9 cellular contexts compared by ENCODE assay signal in the genomic region with DNA sequence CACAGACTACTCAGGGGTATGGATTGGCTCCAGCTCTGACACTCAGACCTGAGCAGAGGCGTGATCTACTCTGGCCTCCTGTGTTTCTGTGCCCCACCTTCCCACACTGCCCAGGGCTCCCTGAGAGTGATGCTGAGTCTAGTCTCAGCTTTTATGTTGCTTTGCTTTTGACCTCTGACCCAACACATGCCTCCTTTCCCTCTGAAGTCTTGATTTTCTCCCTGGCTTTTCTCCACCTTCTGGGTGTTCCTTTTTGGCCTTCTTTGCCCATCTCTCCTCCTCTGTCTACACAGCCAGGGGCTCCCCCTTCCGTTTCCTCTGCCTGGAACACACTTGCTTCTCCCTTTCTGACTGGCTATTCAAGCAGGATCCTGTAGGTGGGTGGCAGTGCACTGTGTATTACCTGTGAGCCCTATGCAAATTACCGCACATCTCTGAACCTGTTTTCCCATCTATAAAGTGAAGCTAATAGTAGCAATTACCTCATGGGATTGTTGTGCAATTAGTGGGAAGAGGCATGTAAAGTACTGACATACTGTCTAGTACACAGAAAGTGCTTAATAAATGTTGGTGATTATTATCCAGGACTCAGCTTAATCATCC. TPM values are rescaled to one million over a fixed set of nuclear protein-coding genes. Genes with fewer than 3 reads are reported as not detected.
DNase-seq lines count a peak whose midpoint lies in the region; ATAC-seq and TF ChIP-seq lines count a peak whose summit lies in the region.
"Had no signal": no experiment of that assay in that cellular context is flagged by ENCODE, and none has a peak within 500 bp of the region (broad histone marks: within the 10 kb centered on the region; RNA-seq: fewer than 3 reads in every experiment).

No MANE protein-coding gene starts in this region.

- in situ Hi-C loops in brain microvascular endothelial cell (cut with HindIII; ENCODE audit: low pct_ligation_motif_present, low sequenced_read_pairs): no loop called here

- peak overlapping the region in 2 of 3 experiments; percentile 12 to 91 for H3K27ac Mint-ChIP-seq in nephron
- H3K27ac Mint-ChIP-seq in CD8-positive, alpha-beta T cell: no peak overlapping the region

- H3K36me3 Mint-ChIP-seq in nephron (ENCODE audit: low read depth): peaks cover 50% of the 10 kb centered on the region
- no peaks in the 10 kb centered on the region for H3K36me3 Mint-ChIP-seq in CD8-positive, alpha-beta T cell

- H3K36me3 ChIP-seq in brain microvascular endothelial cell (replicated peaks): no peaks in the 10 kb centered on the region
- no peaks in the 10 kb centered on the region for H3K36me3 ChIP-seq in CD8-positive, alpha-beta T cell (ENCODE audit: insufficient read depth, low read length)

- peaks cover 31% of the 10 kb centered on the region for H3K4me1 Mint-ChIP-seq in nephron
- peaks cover 26% of the 10 kb centered on the region for H3K4me1 Mint-ChIP-seq in CD8-positive, alpha-beta T cell (ENCODE audit: low read depth)

- no peak overlapping the region for H3K4me3 ChIP-seq in brain microvascular endothelial cell (ENCODE audit: low read depth, low read length)
- no peak overlapping the region for H3K4me3 ChIP-seq in CD8-positive, alpha-beta T cell (ENCODE audit: low read depth, low read length)

- no peaks in the 10 kb centered on the region for H3K27me3 ChIP-seq in brain microvascular endothelial cell (replicated peaks)
- H3K27me3 ChIP-seq in CD8-positive, alpha-beta T cell (ENCODE audit: insufficient read depth, low read length): no peaks in the 10 kb centered on the region

- H3K4me1 ChIP-seq in CD8-positive, alpha-beta T cell (ENCODE audit: insufficient read depth, low read length): peaks cover 22% of the 10 kb centered on the region

- H3K27ac ChIP-seq in C4-2B (no peak overlapping the region), brain microvascular endothelial cell (peak overlapping the region; percentile 83)
- no peak overlapping the region for H3K27ac ChIP-seq in CD8-positive, alpha-beta T cell (ENCODE audit: low read depth, low read length)

- peak; percentile 84 for DNase-seq in HT-29 (ENCODE audit: low spot score)
- no peak for DNase-seq in brain microvascular endothelial cell
- no peak for DNase-seq in CD1c-positive myeloid dendritic cell (ENCODE audit: extremely low spot score)
- DNase-seq in MV-4-11 (lab: John Stamatoyannopoulos, UW): no peak
- no peak for DNase-seq in CD8-positive, alpha-beta T cell
- no peak for DNase-seq in DMS79 treated with DMSO at 0.1 percent for 48 hours (lab: John Stamatoyannopoulos, UW)

- intact Hi-C loops in CD8-positive, alpha-beta T cell (cut with DNase I, micrococcal nuclease): loop anchor here (1.0 kb wide), 1 partner anchor 34 kb away; no protein-coding TSS in a partner anchor

- CTCF ChIA-PET in CD8-positive, alpha-beta T cell (lab: Charles Lee): interaction anchor here (0.7 to 29.4 kb wide), 19 partner anchors 9 to 188 kb away, joined by 3 to 1057 read pairs (median 4); a partner anchor contains a TSS

- TF ChIP-seq CTCF in C4-2B (conservative IDR thresholded peaks at IDR 0.05) (0 out of 2 replicates have a peak, but pooled peaks have one; percentile 34), brain microvascular endothelial cell (IDR thresholded peaks at IDR 0.05; ENCODE audit: low read depth, low read length, missing control alignments) (no peak), nephron (IDR thresholded peaks at IDR 0.05; ENCODE audit: unreplicated experiment in 3 of 3) (no peak)
- no peak for TF ChIP-seq CTCF in CD8-positive, alpha-beta T cell (IDR thresholded peaks at IDR 0.05)

- no peaks in the 10 kb centered on the region for H3K9me3 Mint-ChIP-seq in nephron
- no peaks in the 10 kb centered on the region for H3K9me3 Mint-ChIP-seq in CD8-positive, alpha-beta T cell

- H3K4me3 Mint-ChIP-seq in nephron: no peak overlapping the region
- no peak overlapping the region for H3K4me3 Mint-ChIP-seq in CD8-positive, alpha-beta T cell

- ATAC-seq in CD8-positive, alpha-beta T cell: no peak

- H3K27me3 Mint-ChIP-seq in nephron (ENCODE audit: low read depth): no peaks in the 10 kb centered on the region
- peaks cover 2% of the 10 kb centered on the region for H3K27me3 Mint-ChIP-seq in CD8-positive, alpha-beta T cell (ENCODE audit: low read depth)

- POLR2A ChIA-PET in CD8-positive, alpha-beta T cell (lab: Charles Lee): interaction anchor here (1.2 to 2.3 kb wide), 3 partner anchors 31 to 55 kb away, joined by 3 to 12 read pairs (median 4); no protein-coding TSS in a partner anchor

- no peaks in the 10 kb centered on the region for H3K9me3 ChIP-seq in CD8-positive, alpha-beta T cell (ENCODE audit: low read length)

RNA-seq across cellular contexts. Expression of a gene that starts 13.7 kb away (rescaled TPM):
- total RNA-seq in HT-29 (2014; rRNA removed; shearing (Covaris generic)): 9.3 and 13.3 TPM in 2 replicates
- under 1 TPM; 0.14 to 0.22 TPM for total RNA-seq in CD8-positive, alpha-beta T cell

RNA-seq across cellular contexts. Expression of a gene that starts 18.5 kb away (rescaled TPM):
- total RNA-seq in HT-29 (2014; rRNA removed; shearing (Covaris generic)): 1,664 and 1,875 TPM in 2 replicates
- 100 to 1,000 TPM; 281 to 298 TPM for total RNA-seq in CD8-positive, alpha-beta T cell

RNA-seq across cellular contexts. Expression of a gene that starts 35.0 kb away (rescaled TPM):
- total RNA-seq in HT-29 (2014; rRNA removed; shearing (Covaris generic)): 163 and 185 TPM in 2 replicates
- total RNA-seq in CD8-positive, alpha-beta T cell: under 1 TPM; 0.38 to 0.86 TPM
- total RNA-seq: left cardiac atrium had no signal

RNA-seq across cellular contexts. Expression of a gene that starts 41.4 kb away (rescaled TPM):
- total RNA-seq in HT-29 (2014; rRNA removed; shearing (Covaris generic)): 108 and 130 TPM in 2 replicates
- total RNA-seq in CD8-positive, alpha-beta T cell: 1 to 10 TPM; 6.7 to 8.3 TPM

RNA-seq across cellular contexts. Expression of a gene that starts 42.4 kb away (rescaled TPM):
- total RNA-seq in HT-29 (2014; rRNA removed; shearing (Covaris generic)): 35.7 and 41.0 TPM in 2 replicates
- 10 to 100 TPM in 1 of 2 experiments, 1 to 10 TPM in 1; 9.8 to 10.8 TPM for total RNA-seq in CD8-positive, alpha-beta T cell

Comparison
In these comparisons a context has a peak if more than half of its experiments do, and no peak if none do; other contexts are left out.
1. RNA of a gene that starts 35.0 kb away (total RNA-seq): 163 to 185 TPM in HT-29; 0.38 to 0.86 TPM in CD8-positive, alpha-beta T cell; every median in the first group is over 10 times any median in the second.